ENCODE assay signal across 12 cellular contexts in the genomic region with DNA sequence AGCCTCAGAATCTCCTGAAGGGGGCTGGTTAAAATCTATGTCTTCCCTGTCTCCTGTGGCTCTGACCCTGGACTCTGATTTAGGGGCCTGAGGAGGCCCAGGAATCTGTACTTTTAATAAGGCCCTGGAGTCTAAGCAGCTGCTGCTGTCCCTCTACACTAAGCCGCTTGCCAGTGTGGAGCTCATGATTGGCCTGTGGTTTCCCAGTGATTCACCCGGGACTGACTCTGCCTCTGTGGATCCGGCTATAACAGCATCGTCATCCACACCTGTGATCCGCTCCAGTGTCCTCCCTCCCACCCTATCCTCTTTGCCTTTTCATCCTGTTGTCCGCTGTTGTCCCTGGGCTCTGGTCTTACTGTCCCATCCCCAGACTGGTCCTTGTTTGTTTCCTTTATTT. TPM values are rescaled to one million over a fixed set of nuclear protein-coding genes. Genes with fewer than 3 reads are reported as not detected.
A peak's percentile ranks its signal among the peaks of the same experiment; 100 is the strongest.
DNase-seq lines count a peak whose midpoint lies in the region; ATAC-seq and TF ChIP-seq lines count a peak whose summit lies in the region.
"Had no signal": no experiment of that assay in that cellular context is flagged by ENCODE, and none has a peak within 500 bp of the region (broad histone marks: within the 10 kb centered on the region; RNA-seq: fewer than 3 reads in every experiment).

No MANE protein-coding gene starts in this region.

- CTCF ChIA-PET in RWPE1 (lab: Yijun Ruan, JAX): interaction anchor here (0.7 to 1.1 kb wide), 3 partner anchors 10 to 43 kb away, joined by 3 to 4 read pairs (median 3); no protein-coding TSS in a partner anchor

- TF ChIP-seq POLR2A in tibial nerve (IDR thresholded peaks at IDR 0.05): no peak

- H3K27ac ChIP-seq in RWPE1 (peak overlapping the region; percentile 66), psoas muscle (peak overlapping the region; percentile 79), tibial nerve (peak overlapping the region in 2 of 4 donors; percentile 30 to 94)

- DNase-seq in EH (ENCODE audit: low read depth) (peak; percentile 49), RWPE1 (ENCODE audit: low spot score) (peak; percentile 59), fibroblast of mammary gland (ENCODE audit: low read depth) (peak; percentile 87), psoas muscle (peak; percentile 63 to 70), tibial nerve (ENCODE audit: low spot score in 2 of 2) (no peak), GM20000 (ENCODE audit: low spot score) (no peak)
- DNase-seq: activated naive CD4-positive, alpha-beta T cell treated with anti-CD3 and anti-CD28 coated beads, Interleukin-2, amount 10 ng/mL, durations not matched to agents 7 days and 5 days; DND-41; NCI-H2029; T1000 had no signal

- intact Hi-C loops in psoas muscle (cut with DNase I): loop anchor here in 1 of 2 donors (10.0 kb wide), 1 partner anchor 250 kb away; the partner anchor contains the start of gene ALAD

- POLR2A ChIA-PET in RWPE1 (lab: Yijun Ruan, JAX; ENCODE audit: low non-redundant PET): no interaction called here

- TF ChIP-seq CTCF in RWPE1 (conservative IDR thresholded peaks at IDR 0.05; ENCODE audit: low read depth) (no peak), fibroblast of mammary gland (conservative IDR thresholded peaks at IDR 0.05; ENCODE audit: control insufficient read depth, insufficient read depth, low read depth, low read length) (no peak), psoas muscle (IDR thresholded peaks at IDR 0.05) (no peak), tibial nerve (IDR thresholded peaks at IDR 0.05) (no peak), GM20000 (IDR thresholded peaks at IDR 0.05; ENCODE audit: extremely low read depth, missing control alignments) (no peak)

- WGBS in psoas muscle, 3 donors: 37 to 68% (median 53%) methylated on average over 6 of the region's 6 CpGs
- 61 to 72% methylated on average over 6 of the region's 6 CpGs for WGBS in tibial nerve, 2 donors

- peaks cover 0 to 24% of the 10 kb centered on the region in 2 donors for H3K36me3 ChIP-seq in psoas muscle (ENCODE audit: insufficient read depth in 1 of 2, low read depth in 1 of 2)
- H3K36me3 ChIP-seq in tibial nerve: peaks cover 0 to 40% (median 0%) of the 10 kb centered on the region in 3 donors

- H3K27me3 ChIP-seq in psoas muscle (ENCODE audit: insufficient read depth in 3 of 3, low read length in 2 of 3) (no peaks in the 10 kb centered on the region), tibial nerve (no peaks in the 10 kb centered on the region)

- H3K9me3 ChIP-seq in psoas muscle (no peaks in the 10 kb centered on the region), tibial nerve (no peaks in the 10 kb centered on the region)

- no peak overlapping the region for H3K4me3 ChIP-seq in fibroblast of mammary gland (ENCODE audit: control insufficient read depth, low read depth, low read length)
- no peak overlapping the region for H3K4me3 ChIP-seq in psoas muscle
- H3K4me3 ChIP-seq in tibial nerve: no peak overlapping the region

- ATAC-seq in psoas muscle: peak; percentile 68 to 85 (median 80)
- no peak for ATAC-seq in GM19395 (IDR thresholded peaks at IDR 0.05; ENCODE audit: unreplicated experiment)
- no peak for ATAC-seq in GM21529 (IDR thresholded peaks at IDR 0.05; ENCODE audit: unreplicated experiment)

- H3K4me1 ChIP-seq in psoas muscle (peaks cover 18% of the 10 kb centered on the region), tibial nerve (peaks cover 0 to 51% (median 17%) of the 10 kb centered on the region in 4 donors)

- TF ChIP-seq EP300 in tibial nerve (IDR thresholded peaks at IDR 0.05): no peak

RNA-seq across cellular contexts. Expression of gene SLC31A2, which starts 3.7 kb away (rescaled TPM):
- 10 to 100 TPM in 3 of 4 donors, 1 to 10 TPM in 1; 10.0 to 21.5 (median 16.2) TPM for total RNA-seq in psoas muscle
- 10 to 100 TPM; 11.5 to 35.4 (median 31.7) TPM for polyA plus RNA-seq in psoas muscle
- 10 to 100 TPM; 25.3 to 50.4 (median 39.9) TPM for total RNA-seq in tibial nerve

Comparison
In these comparisons a context has a peak if more than half of its experiments do, and no peak if none do; other contexts are left out.
1. DNase-seq: peak in EH (single experiment), RWPE1 (single experiment), fibroblast of mammary gland (single experiment) and psoas muscle (2 of 2); none in tibial nerve (0 of 2) and GM20000 (single experiment).
2. ATAC-seq: peak in psoas muscle (4 of 4); none in GM19395 (single experiment) and GM21529 (single experiment).